10 cellular contexts compared by ENCODE assay signal in the genomic region with DNA sequence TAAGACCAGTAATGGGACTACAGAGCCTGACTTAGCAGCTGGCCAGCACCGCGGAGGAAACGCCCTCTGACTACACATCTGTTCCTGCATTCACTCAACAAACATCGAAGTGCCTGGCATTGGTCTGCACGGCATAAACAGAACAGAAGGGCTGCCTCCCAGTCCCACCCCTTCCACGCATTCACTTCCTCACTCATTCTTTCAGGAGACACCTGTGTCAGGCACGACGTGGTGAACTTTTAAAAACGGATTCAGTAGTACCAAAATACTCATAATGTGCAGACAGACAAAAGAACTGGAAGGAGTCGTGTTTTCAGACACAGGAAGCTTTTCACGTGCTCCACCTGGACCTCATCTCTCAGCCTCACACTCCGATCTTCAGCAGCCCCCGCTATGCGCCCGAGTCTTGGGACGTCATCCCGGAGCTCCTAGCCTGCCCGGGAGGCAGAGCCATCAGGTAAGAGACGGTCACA.
DNase-seq lines count a peak whose midpoint lies in the region; ATAC-seq and TF ChIP-seq lines count a peak whose summit lies in the region.
"Had no signal": no experiment of that assay in that cellular context is flagged by ENCODE, and none has a peak within 500 bp of the region (broad histone marks: within the 10 kb centered on the region; RNA-seq: fewer than 3 reads in every experiment).

No MANE protein-coding gene starts in this region.

- peak overlapping the region; percentile 44 for H3K9ac ChIP-seq in OCI-LY3 (ENCODE audit: low read length)

- H3K9me3 ChIP-seq in OCI-LY3 (ENCODE audit: insufficient read depth, low read length) = no peaks in the 10 kb centered on the region
- H3K9me3 ChIP-seq: SJSA1 had no signal

- H3K27me3 Mint-ChIP-seq in mesothelial cell of epicardium (ENCODE audit: low read depth) = no peaks in the 10 kb centered on the region

- no peaks in the 10 kb centered on the region for H3K9me3 Mint-ChIP-seq in mesothelial cell of epicardium

- no peaks in the 10 kb centered on the region for H4K20me1 ChIP-seq in OCI-LY3 (ENCODE audit: insufficient read depth, low read length)

- peaks cover 3% of the 10 kb centered on the region for H3K36me3 Mint-ChIP-seq in mesothelial cell of epicardium

- no peak overlapping the region for H3K4me3 Mint-ChIP-seq in mesothelial cell of epicardium

- peak overlapping the region; percentile 91 for H3K4me2 ChIP-seq in OCI-LY3 (ENCODE audit: low read length)

- no peak overlapping the region for H3K27ac Mint-ChIP-seq in mesothelial cell of epicardium

- peak; percentile 55 for DNase-seq in fibroblast of peridontal ligament (ENCODE audit: extremely low read depth)
- DNase-seq in stimulated activated naive CD4-positive, alpha-beta T cell treated with Interleukin-2 at 50 U/mL for 16 hours (lab: John Stamatoyannopoulos, UW) = peak; percentile 4
- DNase-seq in globus pallidus (ENCODE audit: low spot score) = no peak
- DNase-seq in mesothelial cell of epicardium (ENCODE audit: low spot score in 2 of 2, unreplicated experiment in 2 of 2) = no peak
- DNase-seq in NCI-H2196 treated with DMSO at 0.1 percent for 48 hours (lab: John Stamatoyannopoulos, UW; ENCODE audit: unreplicated experiment) = no peak
- DNase-seq: left cardiac atrium had no signal

- peak overlapping the region; percentile 77 for H3K4me3 ChIP-seq in OCI-LY3 (ENCODE audit: low read length)
- H3K4me3 ChIP-seq: SJSA1 had no signal

- ATAC-seq in GM18502 (IDR thresholded peaks at IDR 0.05; ENCODE audit: poor library complexity, unreplicated experiment) (peak; percentile 79), GM21737 (IDR thresholded peaks at IDR 0.05; ENCODE audit: unreplicated experiment) (peak; percentile 80)

- no peaks in the 10 kb centered on the region for H3K79me2 ChIP-seq in OCI-LY3 (ENCODE audit: low read length)

- H2AFZ ChIP-seq in OCI-LY3 (ENCODE audit: low read depth, low read length) = peak overlapping the region; percentile 71; the same call in 1 of the 2 replicates

- TF ChIP-seq CTCF in OCI-LY3 (IDR thresholded peaks at IDR 0.05; ENCODE audit: low read depth, low read length) (no peak), mesothelial cell of epicardium (IDR thresholded peaks at IDR 0.05; ENCODE audit: unreplicated experiment) (no peak)

- no peaks in the 10 kb centered on the region for H3K36me3 ChIP-seq in OCI-LY3 (replicated peaks; ENCODE audit: low read depth, low read length)
- H3K36me3 ChIP-seq: SJSA1 had no signal

- no peaks in the 10 kb centered on the region for H3K27me3 ChIP-seq in OCI-LY3 (ENCODE audit: low read depth, low read length)
- H3K27me3 ChIP-seq: SJSA1 had no signal

- H3K4me1 ChIP-seq in OCI-LY3 (ENCODE audit: low read length) = peaks cover 43% of the 10 kb centered on the region

- no peak overlapping the region for H3K27ac ChIP-seq in OCI-LY3 (ENCODE audit: low read length)
- H3K27ac ChIP-seq: SJSA1 had no signal

- peaks cover 29% of the 10 kb centered on the region for H3K4me1 Mint-ChIP-seq in mesothelial cell of epicardium

Comparison
In these comparisons a context has a peak if more than half of its experiments do, and no peak if none do; other contexts are left out.
1. DNase-seq: peak in fibroblast of peridontal ligament (single experiment) and stimulated activated naive CD4-positive, alpha-beta T cell treated with Interleukin-2 at 50 U/mL for 16 hours (single experiment); none in globus pallidus (single experiment), mesothelial cell of epicardium (0 of 2) and NCI-H2196 treated with DMSO at 0.1 percent for 48 hours (single experiment).